Comparison of ENCODE assay signal across 10 cellular contexts in the genomic region with DNA sequence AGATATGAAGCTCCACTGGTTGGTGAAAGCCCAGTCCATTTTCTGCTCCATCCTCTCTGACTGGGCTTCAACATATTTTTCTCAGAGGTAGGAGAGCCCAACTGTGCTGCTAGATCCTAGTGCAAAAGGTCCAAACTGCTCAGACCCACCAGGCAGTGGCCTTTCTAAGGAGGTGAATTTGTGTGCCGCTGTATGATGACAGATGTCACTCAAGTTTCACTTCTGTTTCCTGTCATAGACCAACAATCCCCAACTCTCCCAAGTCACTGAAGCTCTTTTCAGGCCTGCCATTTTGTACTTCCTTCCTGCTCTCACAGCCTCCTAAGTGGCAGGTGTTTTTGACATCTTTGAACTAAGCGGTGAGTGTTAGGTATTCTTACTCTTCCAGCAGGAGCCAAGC. TPM values are rescaled to one million over a fixed set of nuclear protein-coding genes. Genes with fewer than 3 reads are reported as not detected.
DNase-seq lines count a peak whose midpoint lies in the region; ATAC-seq and TF ChIP-seq lines count a peak whose summit lies in the region.
"Had no signal": no experiment of that assay in that cellular context is flagged by ENCODE, and none has a peak within 500 bp of the region (broad histone marks: within the 10 kb centered on the region; RNA-seq: fewer than 3 reads in every experiment).

No MANE protein-coding gene starts in this region.

- H3K9me3 Mint-ChIP-seq in activated naive CD4-positive, alpha-beta T cell treated with anti-CD3 and anti-CD28 coated beads for 36 hours: no peaks in the 10 kb centered on the region
- H3K9me3 Mint-ChIP-seq in stimulated activated naive B cell treated with anti-CD40 and anti-IgM and Interleukin-4, amounts not matched to agents 10 μg/mL and 1 μg/mL and 100 μg/mL, for 72 hours: peaks cover 2 to 5% of the 10 kb centered on the region in 2 donors
- H3K9me3 Mint-ChIP-seq in osteocyte (ENCODE audit: unreplicated experiment): no peaks in the 10 kb centered on the region
- H3K9me3 Mint-ChIP-seq: neural crest cell had no signal

- peak overlapping the region; percentile 4 for H3K4me3 Mint-ChIP-seq in activated naive CD4-positive, alpha-beta T cell treated with anti-CD3 and anti-CD28 coated beads for 36 hours
- peak overlapping the region in 1 of 2 donors; percentile 67 for H3K4me3 Mint-ChIP-seq in stimulated activated naive B cell treated with anti-CD40 and anti-IgM and Interleukin-4, amounts not matched to agents 10 μg/mL and 1 μg/mL and 100 μg/mL, for 72 hours
- no peak overlapping the region for H3K4me3 Mint-ChIP-seq in osteocyte (ENCODE audit: unreplicated experiment)
- H3K4me3 Mint-ChIP-seq: neural crest cell had no signal

- ATAC-seq in GM21825 (IDR thresholded peaks at IDR 0.05; ENCODE audit: unreplicated experiment) (peak; percentile 75), HG03558 (IDR thresholded peaks at IDR 0.05; ENCODE audit: extremely low read depth, unreplicated experiment) (peak; percentile 62)
- peak; percentile 83 to 85 for ATAC-seq in stimulated activated naive B cell treated with anti-CD40 and anti-IgM and Interleukin-4, amounts not matched to agents 10 μg/mL and 1 μg/mL and 100 μg/mL, for 72 hours (replicated peaks)

- TF ChIP-seq CTCF in osteocyte (IDR thresholded peaks at IDR 0.05): no peak

- H3K27ac Mint-ChIP-seq in activated naive CD4-positive, alpha-beta T cell treated with anti-CD3 and anti-CD28 coated beads for 36 hours: peak overlapping the region; percentile 48
- H3K27ac Mint-ChIP-seq in stimulated activated naive B cell treated with anti-CD40 and anti-IgM and Interleukin-4, amounts not matched to agents 10 μg/mL and 1 μg/mL and 100 μg/mL, for 72 hours: peak overlapping the region; percentile 82
- H3K27ac Mint-ChIP-seq in osteocyte (ENCODE audit: unreplicated experiment): no peak overlapping the region

- peak; percentile 58 for DNase-seq in activated naive CD4-positive, alpha-beta T cell treated with anti-CD3 and anti-CD28 coated beads for 36 hours
- DNase-seq in activated naive CD4-positive, alpha-beta T cell (lab: John Stamatoyannopoulos, UW): no peak
- peak; percentile 59 for DNase-seq in stimulated activated naive B cell treated with anti-CD40 and anti-IgM and Interleukin-4, amounts not matched to agents 10 μg/mL and 1 μg/mL and 100 μg/mL, for 72 hours
- DNase-seq in NCI-H128 (lab: John Stamatoyannopoulos, UW; ENCODE audit: unreplicated experiment): no peak
- DNase-seq in occipital lobe (lab: John Stamatoyannopoulos, UW): no peak
- DNase-seq in osteocyte (ENCODE audit: extremely low spot score, unreplicated experiment): no peak

- peaks cover 5% of the 10 kb centered on the region for H3K27me3 Mint-ChIP-seq in activated naive CD4-positive, alpha-beta T cell treated with anti-CD3 and anti-CD28 coated beads for 36 hours (ENCODE audit: low read depth)
- no peaks in the 10 kb centered on the region for H3K27me3 Mint-ChIP-seq in stimulated activated naive B cell treated with anti-CD40 and anti-IgM and Interleukin-4, amounts not matched to agents 10 μg/mL and 1 μg/mL and 100 μg/mL, for 72 hours
- peaks cover 55% of the 10 kb centered on the region for H3K27me3 Mint-ChIP-seq in osteocyte (ENCODE audit: unreplicated experiment)

- CTCF ChIA-PET in activated naive CD4-positive, alpha-beta T cell treated with anti-CD3 and anti-CD28 coated beads for 36 hours (lab: Charles Lee): interaction anchor here (1.0 to 2.1 kb wide), 3 partner anchors 11 to 54 kb away, joined by 4 to 6 read pairs (median 5); no protein-coding TSS in a partner anchor

- peaks cover 20% of the 10 kb centered on the region for H3K4me1 Mint-ChIP-seq in activated naive CD4-positive, alpha-beta T cell treated with anti-CD3 and anti-CD28 coated beads for 36 hours (ENCODE audit: low read depth)
- H3K4me1 Mint-ChIP-seq in stimulated activated naive B cell treated with anti-CD40 and anti-IgM and Interleukin-4, amounts not matched to agents 10 μg/mL and 1 μg/mL and 100 μg/mL, for 72 hours: peaks cover 47 to 61% of the 10 kb centered on the region in 2 donors
- H3K4me1 Mint-ChIP-seq in osteocyte (ENCODE audit: unreplicated experiment): peaks cover 6% of the 10 kb centered on the region
- H3K4me1 Mint-ChIP-seq: neural crest cell had no signal

- intact Hi-C loops in activated naive CD4-positive, alpha-beta T cell treated with anti-CD3 and anti-CD28 coated beads for 36 hours (cut with micrococcal nuclease): loop anchor here (1.0 kb wide), 3 partner anchors 13 to 55 kb away; no protein-coding TSS in a partner anchor

- no peaks in the 10 kb centered on the region for H3K36me3 Mint-ChIP-seq in activated naive CD4-positive, alpha-beta T cell treated with anti-CD3 and anti-CD28 coated beads for 36 hours (ENCODE audit: low read depth)
- H3K36me3 Mint-ChIP-seq in stimulated activated naive B cell treated with anti-CD40 and anti-IgM and Interleukin-4, amounts not matched to agents 10 μg/mL and 1 μg/mL and 100 μg/mL, for 72 hours: peaks cover 0 to 4% of the 10 kb centered on the region in 2 donors
- no peaks in the 10 kb centered on the region for H3K36me3 Mint-ChIP-seq in osteocyte (ENCODE audit: unreplicated experiment)

RNA-seq across cellular contexts. Expression of a gene that starts 16.4 kb away (rescaled TPM):
- total RNA-seq in activated naive CD4-positive, alpha-beta T cell treated with anti-CD3 and anti-CD28 coated beads for 36 hours: under 1 TPM in 1 of 2 experiments, not detected in 1; 0.19 TPM
- total RNA-seq in occipital lobe: 2.2 TPM
- 17.2 and 17.8 TPM in 2 replicates for total RNA-seq in osteocyte

RNA-seq across cellular contexts. Expression of a gene that starts 20.6 kb away (rescaled TPM):
- under 1 TPM; 0.27 to 0.38 TPM for total RNA-seq in activated naive CD4-positive, alpha-beta T cell treated with anti-CD3 and anti-CD28 coated beads for 36 hours
- total RNA-seq in occipital lobe: 0.16 TPM
- 7.4 and 8.6 TPM in 2 replicates for total RNA-seq in osteocyte

RNA-seq across cellular contexts. Expression of a gene that starts 26.5 kb away (rescaled TPM):
- not detected for total RNA-seq in activated naive CD4-positive, alpha-beta T cell treated with anti-CD3 and anti-CD28 coated beads for 36 hours
- total RNA-seq in occipital lobe (not detected), osteocyte (not detected in 2 replicates)
- total RNA-seq: fibroblast of villous mesenchyme, neural crest cell had no signal

Comparison
In these comparisons a context has a peak if more than half of its experiments do, and no peak if none do; other contexts are left out.
1. DNase-seq: peak in activated naive CD4-positive, alpha-beta T cell treated with anti-CD3 and anti-CD28 coated beads for 36 hours (single experiment) and stimulated activated naive B cell treated with anti-CD40 and anti-IgM and Interleukin-4, amounts not matched to agents 10 μg/mL and 1 μg/mL and 100 μg/mL, for 72 hours (single experiment); none in activated naive CD4-positive, alpha-beta T cell (0 of 4), NCI-H128 (single experiment), occipital lobe (single experiment) and osteocyte (single experiment).
2. Peak in every context shown above with its lines, with median percentiles within 50 percentile points of each other: ATAC-seq.